In the genomic region with DNA sequence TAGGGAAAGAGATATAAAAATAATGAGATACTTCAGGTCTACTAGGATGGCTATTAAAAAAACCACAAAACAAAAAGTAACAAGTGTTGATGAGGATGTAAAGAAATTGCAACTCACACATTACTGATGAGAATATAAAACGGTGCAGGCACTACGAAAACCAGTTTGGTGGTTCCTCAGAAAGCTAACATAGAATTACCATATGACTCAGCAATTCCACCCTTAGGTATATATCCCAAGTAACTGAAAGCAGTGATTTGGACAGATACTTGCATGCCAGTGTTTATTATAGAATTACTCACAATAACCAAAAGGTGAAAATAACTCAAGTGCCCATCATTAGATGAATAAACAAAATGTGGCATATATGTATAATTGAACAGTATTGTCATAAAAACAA, we compare ENCODE assay signal across 13 cellular contexts.
A peak's percentile ranks its signal among the peaks of the same experiment; 100 is the strongest.
DNase-seq lines count a peak whose midpoint lies in the region; ATAC-seq and TF ChIP-seq lines count a peak whose summit lies in the region.
"Had no signal": no experiment of that assay in that cellular context is flagged by ENCODE, and none has a peak within 500 bp of the region (broad histone marks: within the 10 kb centered on the region; RNA-seq: fewer than 3 reads in every experiment).

No MANE protein-coding gene starts in this region.

- no peak overlapping the region for H3K9ac ChIP-seq in GM23248
- H3K9ac ChIP-seq: BLaER1 had no signal

- H3K4me1 ChIP-seq in GM23248 (ENCODE audit: insufficient read depth): no peaks in the 10 kb centered on the region
- H3K4me1 ChIP-seq: BLaER1 had no signal

- no peak for ATAC-seq in GM21825 (IDR thresholded peaks at IDR 0.05; ENCODE audit: unreplicated experiment)
- ATAC-seq: natural killer cell treated with Interleukin-12 subunit alpha and Interleukin-12 subunit beta and Interleukin-15 and Interleukin-18, amount 100 ng/mL, for 72 hours had no signal

- no peaks in the 10 kb centered on the region; the same call in 1 of the 2 replicates for H3K79me2 ChIP-seq in GM23248 (ENCODE audit: insufficient read depth)

- WGBS in GM23248 (ENCODE audit: low coverage in 1 of 2, low lambda C conversion rate in 2 of 2, missing lambda C conversion rate in 2 of 2), 2 experiments: 77 to 78% methylated on average over 2 of the region's 2 CpGs

- no peak overlapping the region for H3K27ac ChIP-seq in GM23248
- H3K27ac ChIP-seq: BLaER1 had no signal

- peak; percentile 30 for DNase-seq in GM23248
- peak; percentile 45 for DNase-seq in M059J (ENCODE audit: low read depth)
- no peak for DNase-seq in chondrocyte (ENCODE audit: low spot score)
- DNase-seq in osteocyte (ENCODE audit: extremely low spot score, unreplicated experiment): no peak
- DNase-seq in NCI-H1694 treated with DMSO at 0.1 percent for 48 hours (lab: John Stamatoyannopoulos, UW): no peak
- no peak for DNase-seq in effector CD4-positive, alpha-beta T cell
- DNase-seq: activated CD4-positive, alpha-beta T cell treated with anti-CD3 and anti-CD28 coated beads, Interleukin-2, amount 10 ng/mL, durations not matched to agents 24 days and 14 days; H7; NCI-H2081; NCI-H82 had no signal

- no peaks in the 10 kb centered on the region for H4K20me1 ChIP-seq in GM23248 (ENCODE audit: insufficient read depth)
- H4K20me1 ChIP-seq: BLaER1 had no signal

- peaks cover 7% of the 10 kb centered on the region for H3K4me1 Mint-ChIP-seq in chondrocyte (ENCODE audit: low read depth)
- peaks cover 7% of the 10 kb centered on the region for H3K4me1 Mint-ChIP-seq in osteocyte (ENCODE audit: unreplicated experiment)

- no peak overlapping the region for H2AFZ ChIP-seq in GM23248

- no peaks in the 10 kb centered on the region for H3F3A ChIP-seq in GM23248 (ENCODE audit: insufficient read depth)

- TF ChIP-seq CTCF in chondrocyte (IDR thresholded peaks at IDR 0.05) (no peak), osteocyte (IDR thresholded peaks at IDR 0.05) (no peak)

- H3K9me3 Mint-ChIP-seq in chondrocyte (ENCODE audit: low read depth): peaks cover 2% of the 10 kb centered on the region
- no peaks in the 10 kb centered on the region for H3K9me3 Mint-ChIP-seq in osteocyte (ENCODE audit: unreplicated experiment)
- H3K9me3 Mint-ChIP-seq: activated CD4-positive, alpha-beta T cell treated with anti-CD3 and anti-CD28 coated beads, Interleukin-2, amount 10 ng/mL, durations not matched to agents 24 days and 14 days; natural killer cell treated with Interleukin-12 subunit alpha and Interleukin-12 subunit beta and Interleukin-15 and Interleukin-18, amount 100 ng/mL, for 72 hours had no signal

- peaks cover 20% of the 10 kb centered on the region for H3K36me3 Mint-ChIP-seq in chondrocyte (ENCODE audit: low read depth)
- H3K36me3 Mint-ChIP-seq in osteocyte (ENCODE audit: unreplicated experiment): peaks cover 41% of the 10 kb centered on the region

- H3K9me3 ChIP-seq in GM23248 (ENCODE audit: low read depth): no peaks in the 10 kb centered on the region
- H3K9me3 ChIP-seq: BLaER1 had no signal

- H3K4me3 Mint-ChIP-seq in chondrocyte (ENCODE audit: unreplicated experiment): no peak overlapping the region
- no peak overlapping the region for H3K4me3 Mint-ChIP-seq in osteocyte (ENCODE audit: unreplicated experiment)
- H3K4me3 Mint-ChIP-seq: activated CD4-positive, alpha-beta T cell treated with anti-CD3 and anti-CD28 coated beads, Interleukin-2, amount 10 ng/mL, durations not matched to agents 24 days and 14 days; natural killer cell treated with Interleukin-12 subunit alpha and Interleukin-12 subunit beta and Interleukin-15 and Interleukin-18, amount 100 ng/mL, for 72 hours had no signal

- in situ Hi-C loops in GM23248 (cut with MboI): no loop called here

- H3K27ac Mint-ChIP-seq in chondrocyte (ENCODE audit: unreplicated experiment) (peak overlapping the region; percentile 52), osteocyte (ENCODE audit: unreplicated experiment) (peak overlapping the region; percentile 74)
- H3K27ac Mint-ChIP-seq: activated CD4-positive, alpha-beta T cell treated with anti-CD3 and anti-CD28 coated beads, Interleukin-2, amount 10 ng/mL, durations not matched to agents 24 days and 14 days; natural killer cell treated with Interleukin-12 subunit alpha and Interleukin-12 subunit beta and Interleukin-15 and Interleukin-18, amount 100 ng/mL, for 72 hours had no signal

- H3K9me2 ChIP-seq in GM23248 (ENCODE audit: insufficient read depth): no peaks in the 10 kb centered on the region

- H3K27me3 ChIP-seq in GM23248 (replicated peaks; ENCODE audit: insufficient read depth): no peaks in the 10 kb centered on the region
- H3K27me3 ChIP-seq: BLaER1 had no signal

- H3K27me3 Mint-ChIP-seq in chondrocyte (ENCODE audit: low read depth) (no peaks in the 10 kb centered on the region), osteocyte (ENCODE audit: unreplicated experiment) (no peaks in the 10 kb centered on the region)
- H3K27me3 Mint-ChIP-seq: activated CD4-positive, alpha-beta T cell treated with anti-CD3 and anti-CD28 coated beads, Interleukin-2, amount 10 ng/mL, durations not matched to agents 24 days and 14 days; natural killer cell treated with Interleukin-12 subunit alpha and Interleukin-12 subunit beta and Interleukin-15 and Interleukin-18, amount 100 ng/mL, for 72 hours had no signal

- H3K4me2 ChIP-seq in GM23248 (ENCODE audit: unreplicated experiment): no peak overlapping the region
- H3K4me2 ChIP-seq: BLaER1 had no signal

- no peak overlapping the region for H3K4me3 ChIP-seq in GM23248
- H3K4me3 ChIP-seq: BLaER1 had no signal

- peaks cover 14% of the 10 kb centered on the region; the same call in 1 of the 2 replicates for H3K36me3 ChIP-seq in GM23248 (ENCODE audit: low read depth)

Comparison
In these comparisons a context has a peak if more than half of its experiments do, and no peak if none do; other contexts are left out.
1. DNase-seq: peak in GM23248 (single experiment) and M059J (single experiment); none in chondrocyte (single experiment), osteocyte (single experiment), NCI-H1694 treated with DMSO at 0.1 percent for 48 hours (single experiment) and effector CD4-positive, alpha-beta T cell (single experiment).